Comparison of ENCODE assay signal across 1 cellular context in genomic region chr9:19698960-19699359, GRCh38.
TF ChIP-seq lines count a peak whose summit lies in the region.

No MANE protein-coding gene starts in this region.

TF ChIP-seq in K562, 482 proteins besides CTCF, POLR2A, EP300 and RAD21 (continued from another document):
- TF ChIP-seq ZBTB11 (CRISPR knock-in tag; IDR thresholded peaks at IDR 0.05) (no peak), CBFA2T2 (conservative IDR thresholded peaks at IDR 0.05) (no peak), JUND (IDR thresholded peaks at IDR 0.05; ENCODE audit: borderline replicate concordance, low read depth, low read length) (no peak), JUND (tag; IDR thresholded peaks at IDR 0.05; ENCODE audit: borderline replicate concordance, low read depth, low read length) (no peak), POLR2H (tag; IDR thresholded peaks at IDR 0.05; ENCODE audit: low read depth) (no peak), DNMT1 (IDR thresholded peaks at IDR 0.05) (no peak), DDX20 (tag; IDR thresholded peaks at IDR 0.05; ENCODE audit: low read depth) (no peak), CBFA2T3 (IDR thresholded peaks at IDR 0.05) (no peak), POLR2AphosphoS5 (IDR thresholded peaks at IDR 0.05; ENCODE audit: control insufficient read depth, insufficient read depth, low read depth, low read length) (no peak), FOXM1 (IDR thresholded peaks at IDR 0.05; ENCODE audit: low read depth) (no peak), FOXM1 (CRISPR knock-in tag; IDR thresholded peaks at IDR 0.05; ENCODE audit: low read depth) (no peak), ZBTB12 (CRISPR knock-in tag; IDR thresholded peaks at IDR 0.05) (no peak), BHLHE40 (IDR thresholded peaks at IDR 0.05; ENCODE audit: low read length) (no peak), GTF2F1 (IDR thresholded peaks at IDR 0.05; ENCODE audit: low read depth, low read length) (no peak), ZNF408 (CRISPR knock-in tag; IDR thresholded peaks at IDR 0.05; ENCODE audit: low read depth) (no peak)
